ENCODE assay signal across 24 cellular contexts in the genomic region with DNA sequence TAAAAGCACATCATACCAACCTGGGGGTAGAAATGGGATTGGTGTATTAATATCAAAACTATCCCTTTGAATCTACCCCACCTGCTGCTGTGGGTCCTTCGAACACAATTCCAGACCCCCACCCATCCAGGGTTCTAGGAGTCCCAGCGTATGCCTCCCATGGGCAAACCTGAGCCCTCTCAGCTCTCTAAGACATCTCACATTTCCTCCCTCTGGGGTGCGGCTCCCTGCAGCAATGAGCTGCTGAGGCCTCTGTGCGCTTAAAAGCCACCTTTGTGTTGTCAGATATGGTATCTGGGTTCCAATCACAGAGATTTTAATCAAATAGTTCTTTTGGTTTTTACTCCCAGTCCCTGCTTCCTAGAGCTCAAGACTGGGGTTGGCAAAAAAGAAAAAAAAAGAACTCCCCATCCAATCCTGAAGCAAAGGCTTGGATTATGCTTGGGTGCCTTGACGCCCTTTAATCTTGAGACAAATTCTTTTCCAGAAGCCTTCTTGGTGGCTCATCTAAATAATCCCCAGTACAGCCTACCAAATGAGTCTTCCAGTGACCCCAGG. TPM values are rescaled to one million over a fixed set of nuclear protein-coding genes. Genes with fewer than 3 reads are reported as not detected.
DNase-seq lines count a peak whose midpoint lies in the region; ATAC-seq and TF ChIP-seq lines count a peak whose summit lies in the region.
"Had no signal": no experiment of that assay in that cellular context is flagged by ENCODE, and none has a peak within 500 bp of the region (broad histone marks: within the 10 kb centered on the region; RNA-seq: fewer than 3 reads in every experiment).

No MANE protein-coding gene starts in this region.

- H3K4me3 ChIP-seq in SK-N-SH (ENCODE audit: low read depth in 2 of 2, low read length in 1 of 2) (no peak overlapping the region), left ventricle myocardium inferior (no peak overlapping the region)
- H3K4me3 ChIP-seq: BLaER1 treated with 17β-estradiol and CSF1 and Interleukin-3, amounts not matched to agents 10 nM and 100 nM; coronary artery; gastroesophageal sphincter; GM12878; lower lobe of right lung; upper lobe of right lung had no signal

- H3K27me3 Mint-ChIP-seq in CD14-positive monocyte (ENCODE audit: low read depth in 3 of 3): peaks cover 0 to 1% (median 0%) of the 10 kb centered on the region in 3 donors
- H3K27me3 Mint-ChIP-seq in activated B cell treated with CpG ODN at 0.5 μM for 24 hours: no peaks in the 10 kb centered on the region
- H3K27me3 Mint-ChIP-seq in nephron progenitor cell (ENCODE audit: low read depth, poor library complexity): peaks cover 3% of the 10 kb centered on the region
- H3K27me3 Mint-ChIP-seq: progenitor cell of endocrine pancreas had no signal

- no peak for TF ChIP-seq EP300 in SK-N-SH (IDR thresholded peaks at IDR 0.05; ENCODE audit: borderline replicate concordance in 1 of 2, low read depth in 1 of 2, low read length in 1 of 2)

- H3K4me3 Mint-ChIP-seq in CD14-positive monocyte: no peak overlapping the region
- no peak overlapping the region for H3K4me3 Mint-ChIP-seq in activated B cell treated with CpG ODN at 0.5 μM for 24 hours
- no peak overlapping the region for H3K4me3 Mint-ChIP-seq in nephron progenitor cell

- H3K36me3 ChIP-seq in SK-N-SH (replicated peaks in 1 of 2; ENCODE audit: control insufficient read depth in 1 of 2, insufficient read depth in 2 of 2, low read length in 1 of 2) (no peaks in the 10 kb centered on the region), left ventricle myocardium inferior (no peaks in the 10 kb centered on the region)
- H3K36me3 ChIP-seq: BLaER1 treated with 17β-estradiol and CSF1 and Interleukin-3, amounts not matched to agents 10 nM and 100 nM; gastroesophageal sphincter; lower lobe of right lung; upper lobe of right lung had no signal

- H3K27me3 ChIP-seq in SK-N-SH (ENCODE audit: insufficient read depth): no peaks in the 10 kb centered on the region
- H3K27me3 ChIP-seq in left ventricle myocardium inferior (ENCODE audit: low read depth): no peaks in the 10 kb centered on the region
- H3K27me3 ChIP-seq: BLaER1 treated with 17β-estradiol and CSF1 and Interleukin-3, amounts not matched to agents 10 nM and 100 nM; gastroesophageal sphincter; upper lobe of right lung had no signal

- no peak overlapping the region for H3K27ac ChIP-seq in SK-N-SH (ENCODE audit: low read depth in 2 of 2, low read length in 1 of 2)
- no peak overlapping the region for H3K27ac ChIP-seq in left ventricle myocardium inferior (replicated peaks)
- H3K27ac ChIP-seq: coronary artery, gastroesophageal sphincter, KMS-11, lower lobe of right lung had no signal

- H3K27ac Mint-ChIP-seq in CD14-positive monocyte (peak overlapping the region; percentile 82 to 94 (median 91)), activated B cell treated with CpG ODN at 0.5 μM for 24 hours (peak overlapping the region; percentile 83), nephron progenitor cell (peak overlapping the region; percentile 74)
- H3K27ac Mint-ChIP-seq: progenitor cell of endocrine pancreas had no signal

- no peaks in the 10 kb centered on the region for H3K36me3 Mint-ChIP-seq in CD14-positive monocyte
- no peaks in the 10 kb centered on the region for H3K36me3 Mint-ChIP-seq in activated B cell treated with CpG ODN at 0.5 μM for 24 hours (ENCODE audit: low read depth)
- H3K36me3 Mint-ChIP-seq in nephron progenitor cell (ENCODE audit: low read depth): no peaks in the 10 kb centered on the region

- H3K4me1 Mint-ChIP-seq in CD14-positive monocyte (peaks cover 47% of the 10 kb centered on the region), activated B cell treated with CpG ODN at 0.5 μM for 24 hours (peaks cover 30% of the 10 kb centered on the region), nephron progenitor cell (peaks cover 64% of the 10 kb centered on the region)

- POLR2A ChIA-PET in activated B cell treated with CpG ODN at 0.5 μM for 24 hours (lab: Charles Lee) (interaction anchor here (0.5 to 2.5 kb wide), 2 partner anchors 37 to 42 kb away, joined by 3 to 16 read pairs; partner anchors contain the start of gene NOCT), SK-N-SH (lab: Yijun Ruan, JAX) (no interaction called here)

- ATAC-seq in HG02610 (IDR thresholded peaks at IDR 0.05; ENCODE audit: unreplicated experiment): peak; percentile 15
- no peak for ATAC-seq in activated B cell treated with CpG ODN at 0.5 μM for 24 hours (ENCODE audit: low read depth)
- ATAC-seq: gastroesophageal sphincter, HCT116 had no signal

- no peak overlapping the region for H3K9ac ChIP-seq in SK-N-SH
- H3K9ac ChIP-seq: KMS-11 had no signal

- H3F3A ChIP-seq in SK-N-SH (replicated peaks; ENCODE audit: insufficient read depth): no peaks in the 10 kb centered on the region

- no peak for DNase-seq in CD14-positive monocyte (ENCODE audit: low spot score)
- DNase-seq in activated B cell treated with CpG ODN at 0.5 μM for 24 hours: no peak
- no peak for DNase-seq in nephron progenitor cell
- no peak for DNase-seq in activated CD4-positive, alpha-beta T cell treated with anti-CD3 and anti-CD28 coated beads, Interleukin-2, amount 50 U/mL, for 48 hours
- DNase-seq in glomerular visceral epithelial cell (ENCODE audit: extremely low spot score): no peak
- no peak for DNase-seq in SK-N-SH
- no peak for DNase-seq in left ventricle myocardium inferior
- DNase-seq: activated CD4-positive, alpha-beta T cell treated with anti-CD3 and anti-CD28 coated beads, Interleukin-2, amount 50 U/mL, for 1 hour; activated CD8-positive, alpha-beta memory T cell treated with anti-CD3 and anti-CD28 coated beads, Interleukin-2, amount 50 U/mL, for 4 hours; activated naive CD4-positive, alpha-beta T cell treated with anti-CD3 and anti-CD28 coated beads, Interleukin-2, amount 50 U/mL, for 16 hours; amygdala; DMS79 treated with DMSO at 0.1 percent for 48 hours; lower lobe of right lung; NCI-H1694; NCI-H526 treated with DMSO at 0.1 percent for 48 hours; upper lobe of right lung had no signal

- H3K4me2 ChIP-seq in SK-N-SH: no peak overlapping the region
- H3K4me2 ChIP-seq: KMS-11 had no signal

- no peak overlapping the region for H2AFZ ChIP-seq in SK-N-SH (ENCODE audit: low read depth)

- 90% methylated on average over 5 of the region's 5 CpGs for WGBS in SK-N-SH (ENCODE audit: low lambda C conversion rate)

- H3K79me2 ChIP-seq in SK-N-SH (ENCODE audit: insufficient read depth): no peaks in the 10 kb centered on the region

- no peak for TF ChIP-seq RAD21 in SK-N-SH (IDR thresholded peaks at IDR 0.05; ENCODE audit: low read length)

- CTCF ChIA-PET in activated B cell treated with CpG ODN at 0.5 μM for 24 hours (lab: Charles Lee) (no interaction called here), SK-N-SH (lab: Yijun Ruan, JAX) (interaction anchor here (0.6 kb wide), 1 partner anchor 40 kb away, joined by 3 read pairs; no protein-coding TSS in a partner anchor)

- H4K20me1 ChIP-seq in SK-N-SH (ENCODE audit: insufficient read depth): no peaks in the 10 kb centered on the region
- H4K20me1 ChIP-seq: BLaER1 treated with 17β-estradiol and CSF1 and Interleukin-3, amounts not matched to agents 10 nM and 100 nM had no signal

- TF ChIP-seq CTCF in CD14-positive monocyte (IDR thresholded peaks at IDR 0.05): no peak
- no peak for TF ChIP-seq CTCF in activated B cell treated with CpG ODN at 0.5 μM for 24 hours (IDR thresholded peaks at IDR 0.05)
- no peak for TF ChIP-seq CTCF in nephron progenitor cell (IDR thresholded peaks at IDR 0.05)
- TF ChIP-seq CTCF in SK-N-SH (IDR thresholded peaks at IDR 0.05): no peak
- no peak for TF ChIP-seq CTCF in left ventricle myocardium inferior (IDR thresholded peaks at IDR 0.05; ENCODE audit: borderline replicate concordance)

- no peaks in the 10 kb centered on the region for H3K9me2 ChIP-seq in SK-N-SH

- no peaks in the 10 kb centered on the region for H3K9me3 ChIP-seq in SK-N-SH
- no peaks in the 10 kb centered on the region for H3K9me3 ChIP-seq in left ventricle myocardium inferior (replicated peaks)
- H3K9me3 ChIP-seq: BLaER1 treated with 17β-estradiol and CSF1 and Interleukin-3, amounts not matched to agents 10 nM and 100 nM; gastroesophageal sphincter; lower lobe of right lung; upper lobe of right lung had no signal

- intact Hi-C loops in CD14-positive monocyte (cut with micrococcal nuclease) (loop anchor here in 1 of 2 donors (5.0 kb wide), 1 partner anchor 39 kb away; the partner anchor contains the start of gene NOCT), activated B cell treated with CpG ODN at 0.5 μM for 24 hours (cut with micrococcal nuclease) (no loop called here), left ventricle myocardium inferior (cut with micrococcal nuclease) (no loop called here)

- H3K4me1 ChIP-seq in SK-N-SH (ENCODE audit: control insufficient read depth in 1 of 2, insufficient read depth in 2 of 2, low read depth in 1 of 2, low read length in 1 of 2): no peaks in the 10 kb centered on the region; a peak in 1 of 4 replicates
- H3K4me1 ChIP-seq in left ventricle myocardium inferior: peaks cover 25% of the 10 kb centered on the region

- H3K9me3 Mint-ChIP-seq in CD14-positive monocyte: peaks cover 0 to 2% (median 0%) of the 10 kb centered on the region in 7 donors
- H3K9me3 Mint-ChIP-seq in activated B cell treated with CpG ODN at 0.5 μM for 24 hours: no peaks in the 10 kb centered on the region
- H3K9me3 Mint-ChIP-seq in nephron progenitor cell: peaks cover 4% of the 10 kb centered on the region

TF ChIP-seq in SK-N-SH, 30 proteins besides CTCF, POLR2A, EP300 and RAD21 (continues in another document):
- no peak for TF ChIP-seq GATA2 (CRISPR knock-in tag; IDR thresholded peaks at IDR 0.05)
- TF ChIP-seq TEAD4 (IDR thresholded peaks at IDR 0.05; ENCODE audit: borderline replicate concordance, insufficient read depth): no peak
- TF ChIP-seq RCOR1 (IDR thresholded peaks at IDR 0.05; ENCODE audit: low read length): no peak
- no peak for TF ChIP-seq EZH2phosphoT487 (IDR thresholded peaks at IDR 0.05; ENCODE audit: borderline replicate concordance, low read depth)
- no peak for TF ChIP-seq RXRA (IDR thresholded peaks at IDR 0.05; ENCODE audit: borderline replicate concordance, low read depth)
- TF ChIP-seq MEF2A (IDR thresholded peaks at IDR 0.05; ENCODE audit: borderline replicate concordance, low read depth): no peak
- TF ChIP-seq CHD2 (IDR thresholded peaks at IDR 0.05; ENCODE audit: low read length, partially characterized antibody): no peak
- no peak for TF ChIP-seq TCF12 (IDR thresholded peaks at IDR 0.05)
- no peak for TF ChIP-seq SMC3 (IDR thresholded peaks at IDR 0.05; ENCODE audit: low read depth, low read length)
- TF ChIP-seq RFX5 (IDR thresholded peaks at IDR 0.05; ENCODE audit: low read length): no peak
- TF ChIP-seq NFIC (IDR thresholded peaks at IDR 0.05; ENCODE audit: borderline replicate concordance): no peak
- TF ChIP-seq FOSL2 (IDR thresholded peaks at IDR 0.05; ENCODE audit: borderline replicate concordance, low read depth): no peak

RNA-seq across cellular contexts. Expression of gene NOCT, which starts 37.5 kb away (rescaled TPM):
- polyA plus RNA-seq in CD14-positive monocyte: under 1 TPM; 0.54 to 0.89 TPM
- total RNA-seq in activated B cell treated with CpG ODN at 0.5 μM for 24 hours: 9.1 and 9.4 TPM in 2 replicates
- 3.8 TPM in 2 replicates for polyA plus RNA-seq in SK-N-SH (2012; rRNA removed)
- 2.5 and 2.9 TPM in 2 replicates for polyA plus RNA-seq in SK-N-SH (2012; cell fraction: cytosol; rRNA removed)
- polyA plus RNA-seq in SK-N-SH (2012; cell fraction: nucleus; rRNA removed): 5.5 and 5.8 TPM in 2 replicates
- 8.4 TPM for total RNA-seq in left ventricle myocardium inferior
